ENCODE assay signal across 23 cellular contexts in the genomic region with DNA sequence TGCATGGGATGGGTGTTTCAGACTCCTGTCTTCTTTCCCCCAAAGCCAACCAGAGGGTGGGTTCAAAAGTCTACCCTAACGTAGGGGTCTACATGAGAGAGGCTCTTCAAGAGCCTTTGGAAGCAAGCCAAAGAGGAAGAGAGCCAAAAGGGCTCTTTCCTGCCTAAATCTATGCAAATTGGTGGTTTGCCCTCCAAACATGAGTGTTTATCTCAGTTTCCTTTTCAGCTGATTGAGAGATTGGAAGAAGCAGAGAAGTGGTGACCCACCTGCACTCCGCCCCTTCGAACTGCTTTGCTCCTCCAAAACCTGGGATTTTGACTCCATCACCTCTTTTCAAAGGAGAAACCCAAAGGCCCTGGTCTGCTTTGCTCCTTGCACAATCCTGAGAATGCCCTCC.
"Had no signal": no experiment of that assay in that cellular context is flagged by ENCODE, and none has a peak within 500 bp of the region (broad histone marks: within the 10 kb centered on the region; RNA-seq: fewer than 3 reads in every experiment).

No MANE protein-coding gene starts in this region.

- H3K79me2 ChIP-seq: hepatocyte had no signal

- H3K4me1 ChIP-seq: esophagus muscularis mucosa, gastroesophageal sphincter, left lung, lower lobe of right lung had no signal

- H3K4me1 Mint-ChIP-seq: immature natural killer cell, mesothelial cell of epicardium, naive B cell had no signal

- H3K27me3 ChIP-seq: esophagus muscularis mucosa, foreskin keratinocyte, gastroesophageal sphincter, heart left ventricle, hepatocyte, left lung had no signal

- H3K9me3 ChIP-seq: esophagus muscularis mucosa, left lung, lower lobe of right lung had no signal

- H3K4me3 Mint-ChIP-seq: immature natural killer cell, mesothelial cell of epicardium, naive B cell had no signal

- H3K36me3 ChIP-seq: esophagus muscularis mucosa, gastroesophageal sphincter, heart left ventricle, left lung, lower lobe of right lung had no signal

- H3K27ac Mint-ChIP-seq: immature natural killer cell, mesothelial cell of epicardium, naive B cell had no signal

- H3K4me3 ChIP-seq: coronary artery, dorsolateral prefrontal cortex, esophagus muscularis mucosa, gastroesophageal sphincter, heart left ventricle, hepatocyte, left lung, lower lobe of right lung, mucosa of descending colon had no signal

- H2AFZ ChIP-seq: hepatocyte had no signal

- H3K36me3 Mint-ChIP-seq: mesothelial cell of epicardium had no signal

- ATAC-seq: foreskin keratinocyte, gastroesophageal sphincter, heart left ventricle, left cardiac atrium, left lung, left ventricle myocardium superior, lower lobe of right lung, mucosa of descending colon had no signal

- FAIRE-seq: endothelial cell of umbilical vein, frontal cortex, keratinocyte had no signal

- DNase-seq: dermis blood vessel endothelial cell; dorsolateral prefrontal cortex; effector CD4-positive, alpha-beta T cell; effector memory CD4-positive, alpha-beta T cell; foreskin keratinocyte; heart left ventricle; hypothalamus; immature natural killer cell; left cardiac atrium; left lung; left ventricle myocardium superior; lower lobe of right lung; mesenchymal stem cell; mucosa of descending colon; naive B cell had no signal

- H3K27ac ChIP-seq: coronary artery, dorsolateral prefrontal cortex, esophagus muscularis mucosa, foreskin keratinocyte, gastroesophageal sphincter, heart left ventricle, hepatocyte, left lung, lower lobe of right lung had no signal

- H3K4me2 ChIP-seq: hepatocyte had no signal
